ENCODE assay signal across 8 cellular contexts in genomic region chr7:6256709-6257535, GRCh38. TPM values are rescaled to one million over a fixed set of nuclear protein-coding genes. Genes with fewer than 3 reads are reported as not detected.
DNase-seq lines count a peak whose midpoint lies in the region; ATAC-seq and TF ChIP-seq lines count a peak whose summit lies in the region.

No MANE protein-coding gene starts in this region.

- no peak for DNase-seq in CD8-positive, alpha-beta memory T cell
- peak; percentile 56 to 59 for DNase-seq in activated T-cell treated with anti-CD3 and anti-CD28 coated beads, Interleukin-2, amount 50 U/mL, for 48 hours
- peak in 1 of 3 donors; percentile 60 for DNase-seq in right lobe of liver
- DNase-seq in WERI-Rb-1: no peak
- DNase-seq in nucleus accumbens (lab: John Stamatoyannopoulos, UW): no peak
- DNase-seq in SHP77 treated with DMSO at 0.1 percent for 48 hours (lab: John Stamatoyannopoulos, UW): no peak

- H3K36me3 Mint-ChIP-seq in CD8-positive, alpha-beta memory T cell: no peaks in the 10 kb centered on the region

- H3K36me3 ChIP-seq in CD8-positive, alpha-beta memory T cell (ENCODE audit: insufficient read depth, low read length): no peaks in the 10 kb centered on the region
- H3K36me3 ChIP-seq in right lobe of liver (no peaks in the 10 kb centered on the region), WERI-Rb-1 (no peaks in the 10 kb centered on the region)

- no peaks in the 10 kb centered on the region for H3K9me3 Mint-ChIP-seq in CD8-positive, alpha-beta memory T cell

- ATAC-seq in GM19395 (IDR thresholded peaks at IDR 0.05; ENCODE audit: unreplicated experiment): peak; percentile 79
- ATAC-seq in HG03442 (IDR thresholded peaks at IDR 0.05; ENCODE audit: unreplicated experiment): peak; percentile 82
- ATAC-seq in right lobe of liver: peak; percentile 61 to 77 (median 66)

- TF ChIP-seq CTCF in right lobe of liver (IDR thresholded peaks at IDR 0.05): no peak
- no peak for TF ChIP-seq CTCF in WERI-Rb-1 (IDR thresholded peaks at IDR 0.05; ENCODE audit: low read depth, low read length)

- H3K4me3 Mint-ChIP-seq in CD8-positive, alpha-beta memory T cell: peak overlapping the region; percentile 15 to 71 (median 46)

- peaks cover 55 to 74% (median 69%) of the 10 kb centered on the region in 3 donors for H3K4me1 Mint-ChIP-seq in CD8-positive, alpha-beta memory T cell

- POLR2A ChIA-PET in CD8-positive, alpha-beta memory T cell (lab: Charles Lee): interaction anchor here (0.8 kb wide), 1 partner anchor 13 kb away, joined by 4 read pairs; no protein-coding TSS in a partner anchor

- H3K27ac ChIP-seq in CD8-positive, alpha-beta memory T cell (ENCODE audit: low read depth, low read length): no peak overlapping the region
- H3K27ac ChIP-seq in right lobe of liver: no peak overlapping the region
- H3K27ac ChIP-seq in WERI-Rb-1: no peak overlapping the region

- H3K27me3 Mint-ChIP-seq in CD8-positive, alpha-beta memory T cell: peaks cover 0 to 2% of the 10 kb centered on the region in 2 donors

- 47% methylated on average over 8 of the region's 9 CpGs for WGBS in right lobe of liver (ENCODE audit: insufficient coverage, low coverage, low lambda C conversion rate, missing lambda C conversion rate)

- peak overlapping the region; percentile 56 to 98 (median 86) for H3K27ac Mint-ChIP-seq in CD8-positive, alpha-beta memory T cell

- CTCF ChIA-PET in CD8-positive, alpha-beta memory T cell (lab: Charles Lee): no interaction called here

- H3K4me3 ChIP-seq in CD8-positive, alpha-beta memory T cell (ENCODE audit: low read length): no peak overlapping the region
- H3K4me3 ChIP-seq in right lobe of liver (no peak overlapping the region), WERI-Rb-1 (ENCODE audit: low read depth, low read length) (no peak overlapping the region)

- no peak for TF ChIP-seq POLR2A in right lobe of liver (IDR thresholded peaks at IDR 0.05)

- no peaks in the 10 kb centered on the region for H3K9me3 ChIP-seq in CD8-positive, alpha-beta memory T cell (ENCODE audit: low read length)
- H3K9me3 ChIP-seq in right lobe of liver (no peaks in the 10 kb centered on the region), WERI-Rb-1 (ENCODE audit: severe bottlenecking) (no peaks in the 10 kb centered on the region)

- H3K4me1 ChIP-seq in CD8-positive, alpha-beta memory T cell (ENCODE audit: insufficient read depth, low read length): peaks cover 31% of the 10 kb centered on the region
- H3K4me1 ChIP-seq in right lobe of liver: peaks cover 0 to 10% (median 0%) of the 10 kb centered on the region in 4 donors

- no peaks in the 10 kb centered on the region for H3K27me3 ChIP-seq in CD8-positive, alpha-beta memory T cell (ENCODE audit: insufficient read depth, low read length, poor library complexity, severe bottlenecking)
- no peaks in the 10 kb centered on the region for H3K27me3 ChIP-seq in right lobe of liver
- no peaks in the 10 kb centered on the region for H3K27me3 ChIP-seq in WERI-Rb-1 (ENCODE audit: insufficient read depth, low read depth, severe bottlenecking)

- intact Hi-C loops in right lobe of liver (cut with DNase I): no loop called here

RNA-seq across cellular contexts. Expression of gene CYTH3, which starts 15.5 kb away (rescaled TPM):
- 1 to 10 TPM; 4.5 to 4.9 TPM for total RNA-seq in CD8-positive, alpha-beta memory T cell
- 15.7 TPM for polyA plus RNA-seq in CD8-positive, alpha-beta memory T cell
- 1 to 10 TPM; 2.7 to 6.6 (median 4.1) TPM for total RNA-seq in right lobe of liver

Comparison
In these comparisons a context has a peak if more than half of its experiments do, and no peak if none do; other contexts are left out.
1. DNase-seq: peak in activated T-cell treated with anti-CD3 and anti-CD28 coated beads, Interleukin-2, amount 50 U/mL, for 48 hours (2 of 2); none in CD8-positive, alpha-beta memory T cell (0 of 5), WERI-Rb-1 (single experiment), nucleus accumbens (0 of 56) and SHP77 treated with DMSO at 0.1 percent for 48 hours (single experiment).
2. Peak in every context shown above with its lines, with median percentiles within 50 percentile points of each other: ATAC-seq.